In genomic region chr9:6413365-6414263, GRCh38 we compare ENCODE assay signal across 8 cellular contexts. TPM values are rescaled to one million over a fixed set of nuclear protein-coding genes. Genes with fewer than 3 reads are reported as not detected.
DNase-seq lines count a peak whose midpoint lies in the region; ATAC-seq lines count a peak whose summit lies in the region.

No MANE protein-coding gene starts in this region.

- peaks cover 3% of the 10 kb centered on the region for H3K27me3 ChIP-seq in ectodermal cell (ENCODE audit: control insufficient read depth, insufficient read depth, low read length, poor library complexity, severe bottlenecking)
- H3K27me3 ChIP-seq in mesenchymal stem cell (ENCODE audit: control insufficient read depth in 1 of 2, insufficient read depth in 1 of 2, low read length in 2 of 2) = no peaks in the 10 kb centered on the region

- peak overlapping the region; percentile 84 to 98 for H3K23ac ChIP-seq in mesenchymal stem cell (ENCODE audit: low read length in 2 of 2)

- H3K9me3 ChIP-seq in KOPT-K1 (ENCODE audit: insufficient read depth, low read length, poor library complexity, severe bottlenecking) = no peaks in the 10 kb centered on the region
- no peaks in the 10 kb centered on the region for H3K9me3 ChIP-seq in ectodermal cell (ENCODE audit: control insufficient read depth, low read length)
- no peaks in the 10 kb centered on the region for H3K9me3 ChIP-seq in mesenchymal stem cell (ENCODE audit: control insufficient read depth, low read length)

- H2BK15ac ChIP-seq in mesenchymal stem cell (ENCODE audit: low read depth, poor library complexity, severe bottlenecking) = peak overlapping the region; percentile 83

- H3K27ac ChIP-seq in KOPT-K1 (ENCODE audit: low read depth, low read length, poor library complexity, severe bottlenecking) (peak overlapping the region; percentile 100), ectodermal cell (ENCODE audit: insufficient read depth, low read depth, low read length, poor library complexity, severe bottlenecking) (peak overlapping the region; percentile 57), mesenchymal stem cell (ENCODE audit: low read length, poor library complexity, severe bottlenecking) (peak overlapping the region; percentile 93)

- H4K91ac ChIP-seq in mesenchymal stem cell (ENCODE audit: low read length) = peak overlapping the region; percentile 88

- 0 to 1% methylated on average over 93 of the region's 93 CpGs for WGBS in ectodermal cell, 2 experiments
- WGBS in mesenchymal stem cell = under 1% methylated on average over 93 of the region's 93 CpGs

- H3K4me3 ChIP-seq in ectodermal cell (ENCODE audit: insufficient read depth, low read depth, low read length) (peak overlapping the region; percentile 64), mesenchymal stem cell (ENCODE audit: insufficient read depth in 1 of 2, low read depth in 1 of 2, low read length in 2 of 2) (peak overlapping the region; percentile 82 to 99)

- ATAC-seq in GM21723 (IDR thresholded peaks at IDR 0.05; ENCODE audit: unreplicated experiment) = peak; percentile 22

- peaks cover 6% of the 10 kb centered on the region for H3K4me1 ChIP-seq in ectodermal cell (ENCODE audit: control insufficient read depth, insufficient read depth, low read length)
- H3K4me1 ChIP-seq in mesenchymal stem cell (ENCODE audit: control insufficient read depth, insufficient read depth, low read depth, low read length) = peaks cover 8% of the 10 kb centered on the region

- peak overlapping the region; percentile 77 for H2BK120ac ChIP-seq in mesenchymal stem cell (ENCODE audit: low read depth, low read length)

- peak overlapping the region; percentile 93 for H4K8ac ChIP-seq in mesenchymal stem cell (ENCODE audit: low read length)

- H2AFZ ChIP-seq in mesenchymal stem cell (ENCODE audit: low read depth, low read length) = peak overlapping the region; percentile 94

- DNase-seq in ELR (ENCODE audit: low read depth) = peak; percentile 32
- peak; percentile 53 for DNase-seq in activated CD4-positive, alpha-beta T cell treated with anti-CD3 and anti-CD28 coated beads for 48 hours
- DNase-seq in mesenchymal stem cell = no peak
- DNase-seq in stimulated activated naive CD4-positive, alpha-beta T cell (lab: John Stamatoyannopoulos, UW) = peak; percentile 27 to 67 (median 52)
- DNase-seq in SIG-M5 treated with dmso at 0.1 percent for 504 hours (lab: John Stamatoyannopoulos, UW; ENCODE audit: unreplicated experiment) = no peak

- peak overlapping the region; percentile 94 to 99 for H3K4ac ChIP-seq in mesenchymal stem cell (ENCODE audit: low read depth in 1 of 2, low read length in 2 of 2)

- peak overlapping the region; percentile 65 to 99 for H3K14ac ChIP-seq in mesenchymal stem cell (ENCODE audit: low read length in 2 of 2)

- H3K79me1 ChIP-seq in mesenchymal stem cell (replicated peaks; ENCODE audit: low read length, poor library complexity, severe bottlenecking) = no peaks in the 10 kb centered on the region

- peak overlapping the region; percentile 81 for H2BK5ac ChIP-seq in mesenchymal stem cell (ENCODE audit: low read depth, low read length, poor library complexity, severe bottlenecking)

- H3K36me3 ChIP-seq in KOPT-K1 (ENCODE audit: insufficient read depth, low read length) = peaks cover 22% of the 10 kb centered on the region
- no peaks in the 10 kb centered on the region for H3K36me3 ChIP-seq in ectodermal cell (ENCODE audit: control insufficient read depth, insufficient read depth, low read length)
- H3K36me3 ChIP-seq in mesenchymal stem cell (ENCODE audit: control insufficient read depth in 1 of 2, insufficient read depth in 2 of 2, low read depth in 1 of 2, low read length in 2 of 2) = peaks cover 3 to 7% of the 10 kb centered on the region in 2 experiments

- peak overlapping the region; percentile 35 for H2AK5ac ChIP-seq in mesenchymal stem cell (ENCODE audit: low read length, severe bottlenecking)

- H3K4me2 ChIP-seq in mesenchymal stem cell (ENCODE audit: low read length, poor library complexity, severe bottlenecking) = peak overlapping the region; percentile 79

- peak overlapping the region; percentile 97 to 98 for H3K18ac ChIP-seq in mesenchymal stem cell (ENCODE audit: low read depth in 1 of 2, low read length in 2 of 2)

- peak overlapping the region in 1 of 2 experiments; percentile 78 for H2BK12ac ChIP-seq in mesenchymal stem cell (ENCODE audit: low read length in 2 of 2)

- H3K9ac ChIP-seq in mesenchymal stem cell (ENCODE audit: low read length) = peak overlapping the region; percentile 95

RNA-seq across cellular contexts. Expression of gene UHRF2, which starts 0.6 kb away (rescaled TPM):
- 64.1 TPM for polyA plus RNA-seq in ectodermal cell (2013, experiment 1 of 4)
- polyA plus RNA-seq in ectodermal cell (2013, experiment 2 of 4) = 66.5 TPM
- 53.8 TPM for polyA plus RNA-seq in ectodermal cell (2013, experiment 3 of 4)
- polyA plus RNA-seq in ectodermal cell (2013, experiment 4 of 4) = 54.2 TPM
- 17.2 TPM for polyA plus RNA-seq in mesenchymal stem cell (2013, experiment 1 of 2)
- 17.2 TPM for polyA plus RNA-seq in mesenchymal stem cell (2013, experiment 2 of 2)

Comparison
In these comparisons a context has a peak if more than half of its experiments do, and no peak if none do; other contexts are left out.
1. DNase-seq: peak in ELR (single experiment), activated CD4-positive, alpha-beta T cell treated with anti-CD3 and anti-CD28 coated beads for 48 hours (single experiment) and stimulated activated naive CD4-positive, alpha-beta T cell (6 of 6); none in mesenchymal stem cell (single experiment) and SIG-M5 treated with dmso at 0.1 percent for 504 hours (single experiment).
2. Peak in every context shown above with its lines, with median percentiles within 50 percentile points of each other: H3K27ac ChIP-seq.